In the genomic region with DNA sequence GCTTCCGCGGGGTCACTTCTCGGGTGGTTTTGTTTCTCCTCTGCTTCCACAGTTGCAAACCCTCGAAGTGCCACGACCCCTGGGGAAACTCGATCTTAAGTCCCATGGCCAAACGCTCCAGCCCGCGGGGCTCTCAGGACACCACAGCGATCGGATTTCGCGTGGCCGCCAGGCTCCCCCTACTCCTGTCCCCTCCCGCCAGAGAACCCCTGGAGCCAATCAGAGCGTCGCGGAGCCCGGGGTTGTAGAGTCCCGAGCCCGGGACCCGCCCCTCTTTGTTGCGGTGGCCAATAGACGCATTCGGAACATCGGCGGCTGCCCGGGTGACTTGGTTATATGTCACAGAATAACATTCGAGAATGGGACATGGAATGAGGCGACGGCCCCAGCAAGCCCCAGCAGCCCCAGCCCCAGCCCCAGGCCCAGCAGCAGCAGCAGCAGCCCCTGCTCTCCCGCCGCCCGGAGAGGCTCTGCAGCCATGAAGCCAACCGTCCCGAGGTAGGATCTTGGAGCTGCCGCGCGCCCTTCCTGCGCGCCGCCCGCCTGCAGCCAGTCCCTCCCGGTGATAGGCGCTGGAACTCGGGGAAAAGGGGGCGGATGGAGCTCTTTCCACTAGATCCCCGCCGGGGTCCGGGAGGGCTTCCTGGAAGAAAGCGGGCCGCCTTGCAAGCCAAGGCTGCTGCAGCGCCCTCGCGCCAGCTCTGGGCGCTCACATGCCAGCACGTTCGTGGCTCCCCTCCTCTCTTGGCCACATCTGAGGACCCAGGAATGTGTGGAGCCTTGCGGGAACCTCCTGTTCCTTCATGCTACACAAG, we compare ENCODE assay signal across 8 cellular contexts. TPM values are rescaled to one million over a fixed set of nuclear protein-coding genes. Genes with fewer than 3 reads are reported as not detected.
DNase-seq lines count a peak whose midpoint lies in the region; ATAC-seq and TF ChIP-seq lines count a peak whose summit lies in the region.

A gene (plus strand): TSS at position 299 of the 815 bp plus-strand sequence. CDS start 1,002 bp downstream, outside the sequence.

- peak within 1 kb of the TSS; percentile 66 for H3K27ac Mint-ChIP-seq in glutamatergic neuron (ENCODE audit: unreplicated experiment)

- H3K4me1 Mint-ChIP-seq in glutamatergic neuron (ENCODE audit: low read depth, unreplicated experiment): peaks cover 33% of the 10 kb centered on the region

- no peaks in the 10 kb centered on the region for H3K36me3 ChIP-seq in tibial artery

- peak within 1 kb of the TSS; percentile 95 for H3K4me3 Mint-ChIP-seq in glutamatergic neuron (ENCODE audit: unreplicated experiment)

- DNase-seq in DMS53 treated with DMSO at 0.1 percent for 48 hours (lab: John Stamatoyannopoulos, UW; ENCODE audit: unreplicated experiment) (peak; percentile 89), HuH-7 (ENCODE audit: low spot score) (peak; percentile 96), RPMI7951 (ENCODE audit: low read depth) (peak; percentile 81), glutamatergic neuron (peak; percentile 89), omental fat pad (ENCODE audit: low spot score) (peak; percentile 71), tibial artery (peak; percentile 79 to 90)
- DNase-seq in activated naive CD4-positive, alpha-beta T cell treated with Interleukin-2 at 50 U/mL for 16 hours: peak; percentile 67

- no peaks in the 10 kb centered on the region for H3K36me3 Mint-ChIP-seq in glutamatergic neuron (ENCODE audit: unreplicated experiment)

- no peaks in the 10 kb centered on the region for H3K9me3 ChIP-seq in tibial artery

- peaks cover 0 to 20% (median 11%) of the 10 kb centered on the region in 4 donors for H3K4me1 ChIP-seq in tibial artery

- H3K4me3 ChIP-seq in tibial artery: peak within 1 kb of the TSS; percentile 45 to 61

- peaks cover 10% of the 10 kb centered on the region for H3K27me3 Mint-ChIP-seq in glutamatergic neuron (ENCODE audit: unreplicated experiment)

- H3K27me3 ChIP-seq in tibial artery: peaks cover 0 to 15% of the 10 kb centered on the region in 2 donors

- peaks cover 18% of the 10 kb centered on the region for H3K9me3 Mint-ChIP-seq in glutamatergic neuron (ENCODE audit: unreplicated experiment)

- no peak within 1 kb of the TSS for H3K27ac ChIP-seq in tibial artery

- intact Hi-C loops in tibial artery (cut with DNase I; ENCODE audit: low total_unique reads): no loop called here

- ATAC-seq in GM21515 (IDR thresholded peaks at IDR 0.05; ENCODE audit: unreplicated experiment): peak; percentile 93
- peak; percentile 92 for ATAC-seq in omental fat pad (ENCODE audit: low FRiP score)

- no peak for TF ChIP-seq CTCF in glutamatergic neuron (IDR thresholded peaks at IDR 0.05; ENCODE audit: partially characterized antibody, unreplicated experiment)
- TF ChIP-seq CTCF in omental fat pad (IDR thresholded peaks at IDR 0.05): no peak
- TF ChIP-seq CTCF in tibial artery (IDR thresholded peaks at IDR 0.05): no peak

RNA-seq across cellular contexts. Expression of the gene that starts here (rescaled TPM):
- 0.48 and 0.88 TPM in 2 replicates for total RNA-seq in RPMI7951 (2014; rRNA removed; shearing (Covaris generic))
- total RNA-seq in glutamatergic neuron (ENCODE audit: unreplicated experiment): 59.8 TPM
- 1 to 10 TPM in 3 of 4 donors, under 1 TPM in 1; 0.31 to 7.6 (median 1.2) TPM for total RNA-seq in omental fat pad

Comparison
In these comparisons a context has a peak if more than half of its experiments do, and no peak if none do; other contexts are left out.
1. Peak in DNase-seq in RPMI7951; RNA of the gene not detected or under 1 TPM.